Comparison of ENCODE assay signal across 1 cellular context in the genomic region with DNA sequence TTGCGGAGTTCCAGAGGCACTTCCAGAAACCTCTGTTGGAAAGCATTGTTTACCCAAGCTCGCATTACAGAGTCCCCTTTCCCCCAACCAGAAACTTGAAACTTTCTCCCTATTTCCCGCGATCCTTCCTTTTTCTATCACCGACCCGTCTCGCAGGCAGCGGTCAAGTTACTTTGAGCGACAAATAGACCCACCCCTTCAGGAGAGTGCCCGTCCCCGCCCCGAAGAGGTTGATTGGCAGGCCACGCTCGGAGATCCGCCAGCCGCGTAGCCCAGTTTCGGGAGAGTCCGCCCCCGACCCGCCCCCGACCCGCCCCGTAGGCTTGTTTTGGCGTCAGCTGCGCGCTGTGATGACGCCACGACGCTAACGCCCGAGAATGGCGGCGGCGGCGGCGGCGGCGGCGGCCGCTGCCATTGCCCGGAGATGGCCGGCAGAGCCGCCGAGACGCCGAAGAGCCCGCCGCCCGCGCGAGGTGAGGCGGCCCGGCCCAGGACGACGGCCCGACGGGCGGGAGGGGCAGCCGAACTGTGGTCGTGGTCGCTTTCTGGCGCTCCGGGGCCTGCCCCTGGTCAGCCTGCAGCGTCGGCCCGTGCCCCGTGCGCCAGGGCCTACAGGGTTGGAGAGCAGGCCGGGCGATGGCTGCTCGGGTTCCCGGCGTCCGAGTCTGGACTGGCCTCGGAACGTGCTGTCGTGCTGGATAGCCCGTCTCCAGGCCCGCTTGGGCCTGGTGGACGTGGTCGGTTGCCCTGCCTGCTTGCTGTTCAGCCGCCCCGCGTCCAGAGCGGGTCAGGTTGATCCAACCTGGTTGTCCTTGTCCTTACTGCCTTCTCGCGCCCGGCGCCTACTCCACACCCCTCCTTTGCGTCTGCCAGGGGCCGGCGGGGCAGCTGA.
TF ChIP-seq lines count a peak whose summit lies in the region.

A gene (plus strand): TSS at position 356 of the 892 bp plus-strand sequence. CDS start 15,496 bp downstream, outside the sequence.

TF ChIP-seq in HepG2, 621 proteins besides CTCF, POLR2A, EP300 and RAD21 (continued from another document and continues in another):
- TF ChIP-seq, protein P1, sequence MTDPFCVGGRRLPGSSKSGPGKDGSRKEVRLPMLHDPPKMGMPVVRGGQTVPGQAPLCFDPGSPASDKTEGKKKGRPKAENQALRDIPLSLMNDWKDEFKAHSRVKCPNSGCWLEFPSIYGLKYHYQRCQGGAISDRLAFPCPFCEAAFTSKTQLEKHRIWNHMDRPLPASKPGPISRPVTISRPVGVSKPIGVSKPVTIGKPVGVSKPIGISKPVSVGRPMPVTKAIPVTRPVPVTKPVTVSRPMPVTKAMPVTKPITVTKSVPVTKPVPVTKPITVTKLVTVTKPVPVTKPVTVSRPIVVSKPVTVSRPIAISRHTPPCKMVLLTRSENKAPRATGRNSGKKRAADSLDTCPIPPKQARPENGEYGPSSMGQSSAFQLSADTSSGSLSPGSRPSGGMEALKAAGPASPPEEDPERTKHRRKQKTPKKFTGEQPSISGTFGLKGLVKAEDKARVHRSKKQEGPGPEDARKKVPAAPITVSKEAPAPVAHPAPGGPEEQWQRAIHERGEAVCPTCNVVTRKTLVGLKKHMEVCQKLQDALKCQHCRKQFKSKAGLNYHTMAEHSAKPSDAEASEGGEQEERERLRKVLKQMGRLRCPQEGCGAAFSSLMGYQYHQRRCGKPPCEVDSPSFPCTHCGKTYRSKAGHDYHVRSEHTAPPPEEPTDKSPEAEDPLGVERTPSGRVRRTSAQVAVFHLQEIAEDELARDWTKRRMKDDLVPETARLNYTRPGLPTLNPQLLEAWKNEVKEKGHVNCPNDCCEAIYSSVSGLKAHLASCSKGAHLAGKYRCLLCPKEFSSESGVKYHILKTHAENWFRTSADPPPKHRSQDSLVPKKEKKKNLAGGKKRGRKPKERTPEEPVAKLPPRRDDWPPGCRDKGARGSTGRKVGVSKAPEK (CRISPR knock-in tag; IDR thresholded peaks at IDR 0.05; ENCODE audit: borderline replicate concordance), result no peak
- TF ChIP-seq IKZF4 (CRISPR knock-in tag; IDR thresholded peaks at IDR 0.05; ENCODE audit: borderline replicate concordance, low read depth, not compliant biosample characterization), result no peak
- TF ChIP-seq, protein P2, sequence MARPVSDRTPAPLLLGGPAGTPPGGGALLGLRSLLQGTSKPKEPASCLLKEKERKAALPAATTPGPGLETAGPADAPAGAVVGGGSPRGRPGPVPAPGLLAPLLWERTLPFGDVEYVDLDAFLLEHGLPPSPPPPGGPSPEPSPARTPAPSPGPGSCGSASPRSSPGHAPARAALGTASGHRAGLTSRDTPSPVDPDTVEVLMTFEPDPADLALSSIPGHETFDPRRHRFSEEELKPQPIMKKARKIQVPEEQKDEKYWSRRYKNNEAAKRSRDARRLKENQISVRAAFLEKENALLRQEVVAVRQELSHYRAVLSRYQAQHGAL (CRISPR knock-in tag; IDR thresholded peaks at IDR 0.05; ENCODE audit: not compliant biosample characterization), result no peak
- no peak for TF ChIP-seq ZNF329 (CRISPR knock-in tag; IDR thresholded peaks at IDR 0.05; ENCODE audit: low read depth)
- no peak for TF ChIP-seq WIZ (CRISPR knock-in tag; IDR thresholded peaks at IDR 0.05)
- TF ChIP-seq, protein P3, sequence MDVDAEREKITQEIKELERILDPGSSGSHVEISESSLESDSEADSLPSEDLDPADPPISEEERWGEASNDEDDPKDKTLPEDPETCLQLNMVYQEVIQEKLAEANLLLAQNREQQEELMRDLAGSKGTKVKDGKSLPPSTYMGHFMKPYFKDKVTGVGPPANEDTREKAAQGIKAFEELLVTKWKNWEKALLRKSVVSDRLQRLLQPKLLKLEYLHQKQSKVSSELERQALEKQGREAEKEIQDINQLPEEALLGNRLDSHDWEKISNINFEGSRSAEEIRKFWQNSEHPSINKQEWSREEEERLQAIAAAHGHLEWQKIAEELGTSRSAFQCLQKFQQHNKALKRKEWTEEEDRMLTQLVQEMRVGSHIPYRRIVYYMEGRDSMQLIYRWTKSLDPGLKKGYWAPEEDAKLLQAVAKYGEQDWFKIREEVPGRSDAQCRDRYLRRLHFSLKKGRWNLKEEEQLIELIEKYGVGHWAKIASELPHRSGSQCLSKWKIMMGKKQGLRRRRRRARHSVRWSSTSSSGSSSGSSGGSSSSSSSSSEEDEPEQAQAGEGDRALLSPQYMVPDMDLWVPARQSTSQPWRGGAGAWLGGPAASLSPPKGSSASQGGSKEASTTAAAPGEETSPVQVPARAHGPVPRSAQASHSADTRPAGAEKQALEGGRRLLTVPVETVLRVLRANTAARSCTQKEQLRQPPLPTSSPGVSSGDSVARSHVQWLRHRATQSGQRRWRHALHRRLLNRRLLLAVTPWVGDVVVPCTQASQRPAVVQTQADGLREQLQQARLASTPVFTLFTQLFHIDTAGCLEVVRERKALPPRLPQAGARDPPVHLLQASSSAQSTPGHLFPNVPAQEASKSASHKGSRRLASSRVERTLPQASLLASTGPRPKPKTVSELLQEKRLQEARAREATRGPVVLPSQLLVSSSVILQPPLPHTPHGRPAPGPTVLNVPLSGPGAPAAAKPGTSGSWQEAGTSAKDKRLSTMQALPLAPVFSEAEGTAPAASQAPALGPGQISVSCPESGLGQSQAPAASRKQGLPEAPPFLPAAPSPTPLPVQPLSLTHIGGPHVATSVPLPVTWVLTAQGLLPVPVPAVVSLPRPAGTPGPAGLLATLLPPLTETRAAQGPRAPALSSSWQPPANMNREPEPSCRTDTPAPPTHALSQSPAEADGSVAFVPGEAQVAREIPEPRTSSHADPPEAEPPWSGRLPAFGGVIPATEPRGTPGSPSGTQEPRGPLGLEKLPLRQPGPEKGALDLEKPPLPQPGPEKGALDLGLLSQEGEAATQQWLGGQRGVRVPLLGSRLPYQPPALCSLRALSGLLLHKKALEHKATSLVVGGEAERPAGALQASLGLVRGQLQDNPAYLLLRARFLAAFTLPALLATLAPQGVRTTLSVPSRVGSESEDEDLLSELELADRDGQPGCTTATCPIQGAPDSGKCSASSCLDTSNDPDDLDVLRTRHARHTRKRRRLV (CRISPR knock-in tag; IDR thresholded peaks at IDR 0.05), result no peak
- TF ChIP-seq JUNB (CRISPR knock-in tag; IDR thresholded peaks at IDR 0.05; ENCODE audit: borderline replicate concordance), result no peak
- TF ChIP-seq, protein P4, sequence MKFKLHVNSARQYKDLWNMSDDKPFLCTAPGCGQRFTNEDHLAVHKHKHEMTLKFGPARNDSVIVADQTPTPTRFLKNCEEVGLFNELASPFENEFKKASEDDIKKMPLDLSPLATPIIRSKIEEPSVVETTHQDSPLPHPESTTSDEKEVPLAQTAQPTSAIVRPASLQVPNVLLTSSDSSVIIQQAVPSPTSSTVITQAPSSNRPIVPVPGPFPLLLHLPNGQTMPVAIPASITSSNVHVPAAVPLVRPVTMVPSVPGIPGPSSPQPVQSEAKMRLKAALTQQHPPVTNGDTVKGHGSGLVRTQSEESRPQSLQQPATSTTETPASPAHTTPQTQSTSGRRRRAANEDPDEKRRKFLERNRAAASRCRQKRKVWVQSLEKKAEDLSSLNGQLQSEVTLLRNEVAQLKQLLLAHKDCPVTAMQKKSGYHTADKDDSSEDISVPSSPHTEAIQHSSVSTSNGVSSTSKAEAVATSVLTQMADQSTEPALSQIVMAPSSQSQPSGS (CRISPR knock-in tag; IDR thresholded peaks at IDR 0.05), result no peak
- TF ChIP-seq ZNF552 (CRISPR knock-in tag; IDR thresholded peaks at IDR 0.05; ENCODE audit: borderline replicate concordance), result 0 out of 2 replicates have a peak, but pooled peaks have one; percentile 24
- no peak for TF ChIP-seq HHEX (CRISPR knock-in tag; IDR thresholded peaks at IDR 0.05)
- TF ChIP-seq, protein P5, sequence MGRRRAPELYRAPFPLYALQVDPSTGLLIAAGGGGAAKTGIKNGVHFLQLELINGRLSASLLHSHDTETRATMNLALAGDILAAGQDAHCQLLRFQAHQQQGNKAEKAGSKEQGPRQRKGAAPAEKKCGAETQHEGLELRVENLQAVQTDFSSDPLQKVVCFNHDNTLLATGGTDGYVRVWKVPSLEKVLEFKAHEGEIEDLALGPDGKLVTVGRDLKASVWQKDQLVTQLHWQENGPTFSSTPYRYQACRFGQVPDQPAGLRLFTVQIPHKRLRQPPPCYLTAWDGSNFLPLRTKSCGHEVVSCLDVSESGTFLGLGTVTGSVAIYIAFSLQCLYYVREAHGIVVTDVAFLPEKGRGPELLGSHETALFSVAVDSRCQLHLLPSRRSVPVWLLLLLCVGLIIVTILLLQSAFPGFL (CRISPR knock-in tag; IDR thresholded peaks at IDR 0.05), result no peak
- TF ChIP-seq, protein P6, sequence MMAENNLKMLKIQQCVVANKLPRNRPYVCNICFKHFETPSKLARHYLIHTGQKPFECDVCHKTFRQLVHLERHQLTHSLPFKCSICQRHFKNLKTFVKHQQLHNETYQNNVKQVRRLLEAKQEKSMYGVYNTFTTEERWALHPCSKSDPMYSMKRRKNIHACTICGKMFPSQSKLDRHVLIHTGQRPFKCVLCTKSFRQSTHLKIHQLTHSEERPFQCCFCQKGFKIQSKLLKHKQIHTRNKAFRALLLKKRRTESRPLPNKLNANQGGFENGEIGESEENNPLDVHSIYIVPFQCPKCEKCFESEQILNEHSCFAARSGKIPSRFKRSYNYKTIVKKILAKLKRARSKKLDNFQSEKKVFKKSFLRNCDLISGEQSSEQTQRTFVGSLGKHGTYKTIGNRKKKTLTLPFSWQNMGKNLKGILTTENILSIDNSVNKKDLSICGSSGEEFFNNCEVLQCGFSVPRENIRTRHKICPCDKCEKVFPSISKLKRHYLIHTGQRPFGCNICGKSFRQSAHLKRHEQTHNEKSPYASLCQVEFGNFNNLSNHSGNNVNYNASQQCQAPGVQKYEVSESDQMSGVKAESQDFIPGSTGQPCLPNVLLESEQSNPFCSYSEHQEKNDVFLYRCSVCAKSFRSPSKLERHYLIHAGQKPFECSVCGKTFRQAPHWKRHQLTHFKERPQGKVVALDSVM (CRISPR knock-in tag; IDR thresholded peaks at IDR 0.05), result peak; percentile 77; the same call in 1 of the 2 replicates
- TF ChIP-seq MAF1 (CRISPR knock-in tag; IDR thresholded peaks at IDR 0.05; ENCODE audit: borderline replicate concordance), result peak; percentile 23
- TF ChIP-seq, protein P7, sequence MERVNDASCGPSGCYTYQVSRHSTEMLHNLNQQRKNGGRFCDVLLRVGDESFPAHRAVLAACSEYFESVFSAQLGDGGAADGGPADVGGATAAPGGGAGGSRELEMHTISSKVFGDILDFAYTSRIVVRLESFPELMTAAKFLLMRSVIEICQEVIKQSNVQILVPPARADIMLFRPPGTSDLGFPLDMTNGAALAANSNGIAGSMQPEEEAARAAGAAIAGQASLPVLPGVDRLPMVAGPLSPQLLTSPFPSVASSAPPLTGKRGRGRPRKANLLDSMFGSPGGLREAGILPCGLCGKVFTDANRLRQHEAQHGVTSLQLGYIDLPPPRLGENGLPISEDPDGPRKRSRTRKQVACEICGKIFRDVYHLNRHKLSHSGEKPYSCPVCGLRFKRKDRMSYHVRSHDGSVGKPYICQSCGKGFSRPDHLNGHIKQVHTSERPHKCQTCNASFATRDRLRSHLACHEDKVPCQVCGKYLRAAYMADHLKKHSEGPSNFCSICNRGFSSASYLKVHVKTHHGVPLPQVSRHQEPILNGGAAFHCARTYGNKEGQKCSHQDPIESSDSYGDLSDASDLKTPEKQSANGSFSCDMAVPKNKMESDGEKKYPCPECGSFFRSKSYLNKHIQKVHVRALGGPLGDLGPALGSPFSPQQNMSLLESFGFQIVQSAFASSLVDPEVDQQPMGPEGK (CRISPR knock-in tag; IDR thresholded peaks at IDR 0.05), result 0 out of 2 replicates have a peak, but pooled peaks have one; percentile 7
- TF ChIP-seq ZSCAN9 (CRISPR knock-in tag; IDR thresholded peaks at IDR 0.05; ENCODE audit: borderline replicate concordance), result no peak
- TF ChIP-seq CEBPG (CRISPR knock-in tag; IDR thresholded peaks at IDR 0.05), result no peak
- 0 out of 2 replicates have a peak, but pooled peaks have one; percentile 58 for TF ChIP-seq ZNF598 (CRISPR knock-in tag; IDR thresholded peaks at IDR 0.05; ENCODE audit: borderline replicate concordance)
- TF ChIP-seq, protein P8, sequence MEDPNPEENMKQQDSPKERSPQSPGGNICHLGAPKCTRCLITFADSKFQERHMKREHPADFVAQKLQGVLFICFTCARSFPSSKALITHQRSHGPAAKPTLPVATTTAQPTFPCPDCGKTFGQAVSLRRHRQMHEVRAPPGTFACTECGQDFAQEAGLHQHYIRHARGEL (CRISPR knock-in tag; IDR thresholded peaks at IDR 0.05), result 0 out of 2 replicates have a peak, but pooled peaks have one; percentile 70
- TF ChIP-seq ZNF562 (CRISPR knock-in tag; IDR thresholded peaks at IDR 0.05; ENCODE audit: borderline replicate concordance), result no peak
- TF ChIP-seq EHMT2 (IDR thresholded peaks at IDR 0.05; ENCODE audit: borderline replicate concordance, low read depth, low read length), result no peak
- no peak for TF ChIP-seq ZNF850 (CRISPR knock-in tag; conservative IDR thresholded peaks at IDR 0.05)
- TF ChIP-seq SSRP1 (CRISPR knock-in tag; IDR thresholded peaks at IDR 0.05), result no peak
- no peak for TF ChIP-seq TRIM24 (CRISPR knock-in tag; IDR thresholded peaks at IDR 0.05)
- TF ChIP-seq YEATS4 (CRISPR knock-in tag; IDR thresholded peaks at IDR 0.05; ENCODE audit: borderline replicate concordance), result peak; percentile 94
- no peak for TF ChIP-seq MTA3 (CRISPR knock-in tag; IDR thresholded peaks at IDR 0.05)
- 0 out of 2 replicates have a peak, but pooled peaks have one; percentile 30 for TF ChIP-seq SATB2 (CRISPR knock-in tag; IDR thresholded peaks at IDR 0.05)
- TF ChIP-seq, protein P9, sequence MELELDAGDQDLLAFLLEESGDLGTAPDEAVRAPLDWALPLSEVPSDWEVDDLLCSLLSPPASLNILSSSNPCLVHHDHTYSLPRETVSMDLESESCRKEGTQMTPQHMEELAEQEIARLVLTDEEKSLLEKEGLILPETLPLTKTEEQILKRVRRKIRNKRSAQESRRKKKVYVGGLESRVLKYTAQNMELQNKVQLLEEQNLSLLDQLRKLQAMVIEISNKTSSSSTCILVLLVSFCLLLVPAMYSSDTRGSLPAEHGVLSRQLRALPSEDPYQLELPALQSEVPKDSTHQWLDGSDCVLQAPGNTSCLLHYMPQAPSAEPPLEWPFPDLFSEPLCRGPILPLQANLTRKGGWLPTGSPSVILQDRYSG (CRISPR knock-in tag; IDR thresholded peaks at IDR 0.05), result peak; percentile 81
- no peak for TF ChIP-seq RXRA (CRISPR knock-in tag; IDR thresholded peaks at IDR 0.05)
- TF ChIP-seq, protein P10, sequence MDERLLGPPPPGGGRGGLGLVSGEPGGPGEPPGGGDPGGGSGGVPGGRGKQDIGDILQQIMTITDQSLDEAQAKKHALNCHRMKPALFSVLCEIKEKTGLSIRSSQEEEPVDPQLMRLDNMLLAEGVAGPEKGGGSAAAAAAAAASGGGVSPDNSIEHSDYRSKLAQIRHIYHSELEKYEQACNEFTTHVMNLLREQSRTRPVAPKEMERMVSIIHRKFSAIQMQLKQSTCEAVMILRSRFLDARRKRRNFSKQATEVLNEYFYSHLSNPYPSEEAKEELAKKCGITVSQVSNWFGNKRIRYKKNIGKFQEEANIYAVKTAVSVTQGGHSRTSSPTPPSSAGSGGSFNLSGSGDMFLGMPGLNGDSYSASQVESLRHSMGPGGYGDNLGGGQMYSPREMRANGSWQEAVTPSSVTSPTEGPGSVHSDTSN (CRISPR knock-in tag; IDR thresholded peaks at IDR 0.05), result peak; percentile 93
- no peak for TF ChIP-seq ZNF816 (CRISPR knock-in tag; IDR thresholded peaks at IDR 0.05; ENCODE audit: borderline replicate concordance)
- TF ChIP-seq ZSCAN25 (CRISPR knock-in tag; IDR thresholded peaks at IDR 0.05), result peak; percentile 2; the same call in 1 of the 2 replicates
- peak; percentile 70 for TF ChIP-seq GABPB1 (CRISPR knock-in tag; IDR thresholded peaks at IDR 0.05)
- no peak; the same call in 1 of the 2 replicates for TF ChIP-seq KDM4B (CRISPR knock-in tag; IDR thresholded peaks at IDR 0.05)
- no peak for TF ChIP-seq RNF2 (conservative IDR thresholded peaks at IDR 0.05; ENCODE audit: low read depth)
- peak; percentile 93 for TF ChIP-seq KDM5A (IDR thresholded peaks at IDR 0.05; ENCODE audit: borderline replicate concordance, low read length)
- TF ChIP-seq ZNF501 (CRISPR knock-in tag; IDR thresholded peaks at IDR 0.05), result peak; percentile 65; the same call in 1 of the 2 replicates
- TF ChIP-seq CBX5 (CRISPR knock-in tag; IDR thresholded peaks at IDR 0.05; ENCODE audit: borderline replicate concordance), result no peak
- TF ChIP-seq ARNTL (CRISPR knock-in tag; IDR thresholded peaks at IDR 0.05), result no peak
